In genomic region chr7:92667816-92668540, GRCh38 we compare ENCODE assay signal across 1 cellular context.
TF ChIP-seq lines count a peak whose summit lies in the region.

No MANE protein-coding gene starts in this region.

TF ChIP-seq in IMR-90, 13 proteins besides CTCF, POLR2A, EP300 and RAD21:
- no peak for TF ChIP-seq SMC3 (IDR thresholded peaks at IDR 0.05; ENCODE audit: low read depth, low read length)
- TF ChIP-seq CEBPB (IDR thresholded peaks at IDR 0.05; ENCODE audit: low read depth, low read length): peak; percentile 65
- no peak for TF ChIP-seq MAZ (IDR thresholded peaks at IDR 0.05; ENCODE audit: borderline replicate concordance, low read depth, low read length)
- 0 out of 2 replicates have a peak, but pooled peaks have one; percentile 1 for TF ChIP-seq MAFK (IDR thresholded peaks at IDR 0.05; ENCODE audit: low read depth, low read length)
- TF ChIP-seq FOS (IDR thresholded peaks at IDR 0.05; ENCODE audit: low read depth, low read length): peak; percentile 44; the same call in 1 of the 2 replicates
